Comparison of ENCODE assay signal across 18 cellular contexts in genomic region chr11:2193887-2194595, GRCh38. TPM values are rescaled to one million over a fixed set of nuclear protein-coding genes. Genes with fewer than 3 reads are reported as not detected.
"Had no signal": no experiment of that assay in that cellular context is flagged by ENCODE, and none has a peak within 500 bp of the region (broad histone marks: within the 10 kb centered on the region; RNA-seq: fewer than 3 reads in every experiment).

No MANE protein-coding gene starts in this region.

RNA-seq across cellular contexts. Expression of gene TH, which starts 22.4 kb away (rescaled TPM):
- total RNA-seq: endodermal cell, gastrocnemius medialis, heart right ventricle, kidney epithelial cell, left cardiac atrium, left ventricle myocardium superior, lower lobe of right lung, mesenteric fat pad had no signal

RNA-seq across cellular contexts. Expression of gene INS, which starts 33.0 kb away (rescaled TPM):
- total RNA-seq: dermis microvascular lymphatic vessel endothelial cell, endodermal cell, esophagus mucosa, esophagus squamous epithelium, gastrocnemius medialis, glomerular endothelial cell, kidney epithelial cell, left cardiac atrium, left lung, left ventricle myocardium superior, lower leg skin, lower lobe of right lung, lung microvascular endothelial cell, mesothelial cell of epicardium, mucosa of descending colon had no signal
- polyA plus RNA-seq: keratinocyte had no signal

RNA-seq across cellular contexts. Expression of gene IGF2, which starts 54.9 kb away (rescaled TPM):
- polyA plus RNA-seq: keratinocyte had no signal
